ENCODE assay signal across 15 cellular contexts in the genomic region with DNA sequence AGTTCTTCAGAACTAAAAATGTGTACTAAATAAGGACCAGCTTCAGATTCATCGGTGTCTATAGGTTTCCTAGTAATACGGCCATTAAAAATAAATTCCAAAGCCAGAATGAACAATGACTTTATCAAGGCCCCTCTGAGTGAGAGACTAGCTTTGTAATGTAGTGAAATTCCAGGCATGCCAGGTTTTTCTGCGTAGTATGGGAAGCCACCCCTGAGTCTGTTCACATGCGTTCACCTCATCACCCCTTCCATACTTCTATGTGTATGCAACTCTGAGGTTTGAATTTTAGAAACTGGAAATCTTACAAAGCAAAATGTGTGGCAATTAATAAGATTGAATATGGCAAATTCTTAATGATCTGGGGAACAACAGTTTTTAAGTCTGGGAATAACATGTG.
"Had no signal": no experiment of that assay in that cellular context is flagged by ENCODE, and none has a peak within 500 bp of the region (broad histone marks: within the 10 kb centered on the region; RNA-seq: fewer than 3 reads in every experiment).

No MANE protein-coding gene starts in this region.

- H3K36me3 Mint-ChIP-seq: activated naive CD8-positive, alpha-beta T cell treated with anti-CD3 and anti-CD28 coated beads for 36 hours had no signal

- H3K4me1 Mint-ChIP-seq: activated naive CD8-positive, alpha-beta T cell treated with anti-CD3 and anti-CD28 coated beads for 36 hours; nephron had no signal

- DNase-seq: activated gamma-delta T cell; activated naive CD8-positive, alpha-beta T cell treated with anti-CD3 and anti-CD28 coated beads for 36 hours; activated T-cell treated with anti-CD3 and anti-CD28 coated beads, Interleukin-2, amount 50 U/mL, for 4 hours; anterior cingulate cortex; caudate nucleus; islet precursor cell; left lung; ovary; stimulated activated CD4-positive, alpha-beta T cell treated with anti-CD3 and anti-CD28 coated beads, Interleukin-15, amount 100 ng/mL, for 24 hours; stimulated activated CD4-positive, alpha-beta T cell treated with anti-CD3 and anti-CD28 coated beads, Interleukin-4, amount 100 ng/mL, for 24 hours; testis had no signal

- H3K9me3 Mint-ChIP-seq: activated naive CD8-positive, alpha-beta T cell treated with anti-CD3 and anti-CD28 coated beads for 36 hours; activated T-cell treated with anti-CD3 and anti-CD28 coated beads, Interleukin-2, amount 50 U/mL, for 4 hours; nephron; stimulated activated naive CD8-positive, alpha-beta T cell treated with anti-CD3 and anti-CD28 coated beads, Interleukin-15, Interleukin-2, amounts not matched to agents 100 ng/mL and 50 ng/mL, for 24 hours; T-helper 1 cell treated with Interleukin-12 subunit alpha and Interleukin-12 subunit beta and Interleukin-4 antibody, amounts not matched to agents 30 μg/mL and 1 μg/mL, for 36 hours had no signal

- H3K36me3 ChIP-seq: ovary had no signal

- H3K4me3 ChIP-seq: coronary artery, left lung, ovary, testis had no signal

- H3K4me3 Mint-ChIP-seq: activated naive CD8-positive, alpha-beta T cell treated with anti-CD3 and anti-CD28 coated beads for 36 hours; activated T-cell treated with anti-CD3 and anti-CD28 coated beads, Interleukin-2, amount 50 U/mL, for 4 hours; nephron; stimulated activated naive CD8-positive, alpha-beta T cell treated with anti-CD3 and anti-CD28 coated beads, Interleukin-15, Interleukin-2, amounts not matched to agents 100 ng/mL and 50 ng/mL, for 24 hours; T-helper 1 cell treated with Interleukin-12 subunit alpha and Interleukin-12 subunit beta and Interleukin-4 antibody, amounts not matched to agents 30 μg/mL and 1 μg/mL, for 36 hours had no signal

- H3K4me1 ChIP-seq: left lung, testis had no signal

- H3K9me3 ChIP-seq: left lung, ovary, testis had no signal

- ATAC-seq: activated T-cell treated with anti-CD3 and anti-CD28 coated beads, Interleukin-2, amount 50 U/mL, for 4 hours; left lung had no signal

- H3K27ac ChIP-seq: coronary artery, left lung, ovary, testis had no signal

- H3K27me3 Mint-ChIP-seq: activated naive CD8-positive, alpha-beta T cell treated with anti-CD3 and anti-CD28 coated beads for 36 hours; stimulated activated naive CD8-positive, alpha-beta T cell treated with anti-CD3 and anti-CD28 coated beads, Interleukin-15, Interleukin-2, amounts not matched to agents 100 ng/mL and 50 ng/mL, for 24 hours had no signal

- H3K27ac Mint-ChIP-seq: activated naive CD8-positive, alpha-beta T cell treated with anti-CD3 and anti-CD28 coated beads for 36 hours; stimulated activated naive CD8-positive, alpha-beta T cell treated with anti-CD3 and anti-CD28 coated beads, Interleukin-15, Interleukin-2, amounts not matched to agents 100 ng/mL and 50 ng/mL, for 24 hours; T-helper 1 cell treated with Interleukin-12 subunit alpha and Interleukin-12 subunit beta and Interleukin-4 antibody, amounts not matched to agents 30 μg/mL and 1 μg/mL, for 36 hours had no signal

- H3K27me3 ChIP-seq: left lung, ovary, testis had no signal
